Comparison of ENCODE assay signal across 14 cellular contexts in genomic region chr18:31931163-31931885, GRCh38. TPM values are rescaled to one million over a fixed set of nuclear protein-coding genes. Genes with fewer than 3 reads are reported as not detected.
DNase-seq lines count a peak whose midpoint lies in the region; ATAC-seq, FAIRE-seq and TF ChIP-seq lines count a peak whose summit lies in the region.
"Had no signal": no experiment of that assay in that cellular context is flagged by ENCODE, and none has a peak within 500 bp of the region (broad histone marks: within the 10 kb centered on the region; RNA-seq: fewer than 3 reads in every experiment).

No MANE protein-coding gene starts in this region.

- no peak for ATAC-seq in HG02870 (IDR thresholded peaks at IDR 0.05; ENCODE audit: unreplicated experiment)
- ATAC-seq: sciatic nerve; stimulated activated naive CD8-positive, alpha-beta T cell treated with anti-CD3 and anti-CD28 coated beads, Interleukin-15, amount 100 ng/mL, for 72 hours had no signal

- TF ChIP-seq CTCF in SK-N-SH (IDR thresholded peaks at IDR 0.05), result no peak
- no peak for TF ChIP-seq CTCF in epithelial cell of esophagus (IDR thresholded peaks at IDR 0.05; ENCODE audit: insufficient read depth, low read depth, low read length, missing control alignments)

- TF ChIP-seq EP300 in SK-N-SH (IDR thresholded peaks at IDR 0.05; ENCODE audit: borderline replicate concordance in 1 of 2, low read depth in 1 of 2, low read length in 1 of 2), result peak in 1 of 2 experiments; percentile 60; a peak in 1 of 4 replicates

- no peak overlapping the region for H3K27ac ChIP-seq in GM23248
- peak overlapping the region; percentile 36 to 41; a peak in 3 of 4 replicates for H3K27ac ChIP-seq in SK-N-SH (ENCODE audit: low read depth in 2 of 2, low read length in 1 of 2)
- H3K27ac ChIP-seq: C4-2B had no signal

- DNase-seq in GM23248 (peak; percentile 28), SK-N-SH (peak; percentile 72), epithelial cell of esophagus (ENCODE audit: low read depth) (peak; percentile 43), renal cortical epithelial cell (ENCODE audit: low read depth) (peak; percentile 7), AML-193 (lab: John Stamatoyannopoulos, UW) (no peak), urothelium cell line (ENCODE audit: low spot score) (no peak)
- DNase-seq: effector CD8-positive, alpha-beta T cell; GF-D8; H7; kidney glomerular epithelial cell; stimulated activated naive CD8-positive, alpha-beta T cell treated with anti-CD3 and anti-CD28 coated beads, Interleukin-15, amount 100 ng/mL, for 72 hours had no signal

- H4K20me1 ChIP-seq in GM23248 (ENCODE audit: insufficient read depth) (peaks cover 5% of the 10 kb centered on the region; the same call in 1 of the 2 replicates), SK-N-SH (ENCODE audit: insufficient read depth) (peaks cover 52% of the 10 kb centered on the region)

- H3K4me1 ChIP-seq in GM23248 (ENCODE audit: insufficient read depth), result no peaks in the 10 kb centered on the region
- peaks cover 7 to 12% of the 10 kb centered on the region in 2 experiments; a peak in 3 of 4 replicates for H3K4me1 ChIP-seq in SK-N-SH (ENCODE audit: control insufficient read depth in 1 of 2, insufficient read depth in 2 of 2, low read depth in 1 of 2, low read length in 1 of 2)

- no peak for TF ChIP-seq RAD21 in SK-N-SH (IDR thresholded peaks at IDR 0.05; ENCODE audit: low read length)

- H3F3A ChIP-seq in GM23248 (ENCODE audit: insufficient read depth) (no peaks in the 10 kb centered on the region), SK-N-SH (replicated peaks; ENCODE audit: insufficient read depth) (peaks cover 14% of the 10 kb centered on the region)

- no peaks in the 10 kb centered on the region for H3K27me3 ChIP-seq in GM23248 (replicated peaks; ENCODE audit: insufficient read depth)
- H3K27me3 ChIP-seq in SK-N-SH (ENCODE audit: insufficient read depth), result no peaks in the 10 kb centered on the region

- H3K9ac ChIP-seq in GM23248 (no peak overlapping the region), SK-N-SH (no peak overlapping the region)

- WGBS in GM23248 (ENCODE audit: low coverage in 1 of 2, low lambda C conversion rate in 2 of 2, missing lambda C conversion rate in 2 of 2), 2 experiments, result 81 to 86% methylated on average over 6 of the region's 6 CpGs
- 38% methylated on average over 6 of the region's 6 CpGs for WGBS in SK-N-SH (ENCODE audit: low lambda C conversion rate)

- no peak overlapping the region for H3K4me3 ChIP-seq in GM23248
- 0 out of 4 replicates have a peak overlapping the region, but pooled peaks of 1 of the 2 experiments have one; percentile 9 for H3K4me3 ChIP-seq in SK-N-SH (ENCODE audit: low read depth in 2 of 2, low read length in 1 of 2)
- no peak overlapping the region for H3K4me3 ChIP-seq in epithelial cell of esophagus (ENCODE audit: low read length)

- POLR2A ChIA-PET in SK-N-SH (lab: Yijun Ruan, JAX), result no interaction called here

- H3K36me3 ChIP-seq in GM23248 (ENCODE audit: low read depth), result peaks cover 4% of the 10 kb centered on the region; the same call in 1 of the 2 replicates
- H3K36me3 ChIP-seq in SK-N-SH (replicated peaks in 1 of 2; ENCODE audit: control insufficient read depth in 1 of 2, insufficient read depth in 2 of 2, low read length in 1 of 2), result peaks cover 3 to 23% of the 10 kb centered on the region in 2 experiments

- no peak for FAIRE-seq in urothelium cell line (lab: Jason Lieb, UNC)

- H3K9me3 ChIP-seq in GM23248 (ENCODE audit: low read depth) (no peaks in the 10 kb centered on the region), SK-N-SH (no peaks in the 10 kb centered on the region)

- no peak overlapping the region for H2AFZ ChIP-seq in GM23248
- H2AFZ ChIP-seq in SK-N-SH (ENCODE audit: low read depth), result no peak overlapping the region

- no peaks in the 10 kb centered on the region for H3K9me2 ChIP-seq in GM23248 (ENCODE audit: insufficient read depth)
- H3K9me2 ChIP-seq in SK-N-SH, result no peaks in the 10 kb centered on the region

- H3K79me2 ChIP-seq in GM23248 (ENCODE audit: insufficient read depth), result peaks cover 97% of the 10 kb centered on the region
- peaks cover 78% of the 10 kb centered on the region for H3K79me2 ChIP-seq in SK-N-SH (ENCODE audit: insufficient read depth)

- CTCF ChIA-PET in SK-N-SH (lab: Yijun Ruan, JAX), result no interaction called here

- no peak overlapping the region for H3K4me2 ChIP-seq in GM23248 (ENCODE audit: unreplicated experiment)
- H3K4me2 ChIP-seq in SK-N-SH, result peak overlapping the region; percentile 42; the same call in 1 of the 2 replicates

- in situ Hi-C loops in GM23248 (cut with MboI), result no loop called here

TF ChIP-seq in SK-N-SH, 30 proteins besides CTCF, POLR2A, EP300 and RAD21:
- TF ChIP-seq FOXJ3 (CRISPR knock-in tag; IDR thresholded peaks at IDR 0.05) (no peak), NFIC (IDR thresholded peaks at IDR 0.05; ENCODE audit: borderline replicate concordance) (peak; percentile 77), GABPA (IDR thresholded peaks at IDR 0.05; ENCODE audit: low read depth) (no peak), SIN3A (IDR thresholded peaks at IDR 0.05; ENCODE audit: borderline replicate concordance, low read depth, low read length) (no peak), GATA2 (CRISPR knock-in tag; IDR thresholded peaks at IDR 0.05) (peak; percentile 41; the same call in 1 of the 2 replicates), RCOR1 (IDR thresholded peaks at IDR 0.05; ENCODE audit: low read length) (peak; percentile 63; the same call in 1 of the 2 replicates), IRF3 (IDR thresholded peaks at IDR 0.05; ENCODE audit: low read depth, low read length) (no peak), TCF12 (IDR thresholded peaks at IDR 0.05) (0 out of 2 replicates have a peak, but pooled peaks have one; percentile 6), NRF1 (IDR thresholded peaks at IDR 0.05; ENCODE audit: low read depth, low read length) (no peak), FOSL2 (IDR thresholded peaks at IDR 0.05; ENCODE audit: borderline replicate concordance, low read depth) (no peak), ELF1 (IDR thresholded peaks at IDR 0.05) (no peak)
TF ChIP-seq in SK-N-SH: peak in this region for 4.

RNA-seq across cellular contexts. Expression of gene TRAPPC8, which starts 11.6 kb away (rescaled TPM):
- 39.4 and 44.8 TPM in 2 replicates for total RNA-seq in GM23248 (2014; rRNA removed; shearing (Covaris generic))
- polyA plus RNA-seq in GM23248 (2016; fragmentation: Nextera tagmentation; extraction: Ambion mirVana), result 10.1 and 10.6 TPM in 2 replicates
- polyA plus RNA-seq in SK-N-SH (2012; rRNA removed), result 14.9 and 22.5 TPM in 2 replicates
- 16.0 and 17.6 TPM in 2 replicates for polyA plus RNA-seq in SK-N-SH (2012; cell fraction: cytosol; rRNA removed)
- polyA plus RNA-seq in SK-N-SH (2012; cell fraction: nucleus; rRNA removed), result 23.3 and 40.2 TPM in 2 replicates
- total RNA-seq in renal cortical epithelial cell, result 53.3 and 75.6 TPM in 2 replicates

Comparison
In these comparisons a context has a peak if more than half of its experiments do, and no peak if none do; other contexts are left out.
1. DNase-seq: peak in GM23248 (single experiment), SK-N-SH (single experiment), epithelial cell of esophagus (single experiment) and renal cortical epithelial cell (single experiment); none in AML-193 (0 of 2) and urothelium cell line (single experiment).